1 cellular context compared by ENCODE assay signal in genomic region chr17:81865358-81865732, GRCh38.
TF ChIP-seq lines count a peak whose summit lies in the region.

No MANE protein-coding gene starts in this region.

TF ChIP-seq in HepG2, 621 proteins besides CTCF, POLR2A, EP300 and RAD21:
- 0 out of 2 replicates have a peak, but pooled peaks have one; percentile 35 for TF ChIP-seq TMF1 (CRISPR knock-in tag; IDR thresholded peaks at IDR 0.05; ENCODE audit: low read depth)
- TF ChIP-seq ZSCAN21 (CRISPR knock-in tag; IDR thresholded peaks at IDR 0.05; ENCODE audit: borderline replicate concordance): 0 out of 2 replicates have a peak, but pooled peaks have one; percentile 15
- TF ChIP-seq ZBTB46 (CRISPR knock-in tag; IDR thresholded peaks at IDR 0.05; ENCODE audit: borderline replicate concordance): no peak
- no peak for TF ChIP-seq GMEB1 (CRISPR knock-in tag; IDR thresholded peaks at IDR 0.05; ENCODE audit: borderline replicate concordance)
- no peak for TF ChIP-seq ZNF274 (CRISPR knock-in tag; IDR thresholded peaks at IDR 0.05)
- TF ChIP-seq NFATC3 (CRISPR knock-in tag; IDR thresholded peaks at IDR 0.05): 0 out of 2 replicates have a peak, but pooled peaks have one; percentile 15
- no peak for TF ChIP-seq PLRG1 (conservative IDR thresholded peaks at IDR 0.05)
- TF ChIP-seq ZNF784 (CRISPR knock-in tag; IDR thresholded peaks at IDR 0.05; ENCODE audit: borderline replicate concordance): 0 out of 2 replicates have a peak, but pooled peaks have one; percentile 14
- no peak for TF ChIP-seq FOSL1 (CRISPR knock-in tag; IDR thresholded peaks at IDR 0.05; ENCODE audit: borderline replicate concordance)
- TF ChIP-seq NR2F1 (CRISPR knock-in tag; IDR thresholded peaks at IDR 0.05): no peak
- TF ChIP-seq CEBPZ (IDR thresholded peaks at IDR 0.05; ENCODE audit: low read length): no peak
- peak; percentile 13 for TF ChIP-seq HNRNPLL (IDR thresholded peaks at IDR 0.05; ENCODE audit: low read depth, low read length, poor library complexity, severe bottlenecking)
- no peak for TF ChIP-seq CREBL2 (CRISPR knock-in tag; IDR thresholded peaks at IDR 0.05; ENCODE audit: borderline replicate concordance)
- no peak for TF ChIP-seq ZNF781 (CRISPR knock-in tag; IDR thresholded peaks at IDR 0.05; ENCODE audit: borderline replicate concordance, not compliant biosample characterization)
- 0 out of 2 replicates have a peak, but pooled peaks have one; percentile 3 for TF ChIP-seq NRL (CRISPR knock-in tag; IDR thresholded peaks at IDR 0.05; ENCODE audit: borderline replicate concordance)
- TF ChIP-seq PTBP1 (IDR thresholded peaks at IDR 0.05; ENCODE audit: low read depth, low read length, poor library complexity, severe bottlenecking): peak; percentile 43
- no peak for TF ChIP-seq ZNF564 (CRISPR knock-in tag; IDR thresholded peaks at IDR 0.05)
- TF ChIP-seq CHCHD3 (CRISPR knock-in tag; IDR thresholded peaks at IDR 0.05): 0 out of 2 replicates have a peak, but pooled peaks have one; percentile 4
- TF ChIP-seq MED1 (CRISPR knock-in tag; IDR thresholded peaks at IDR 0.05): 0 out of 2 replicates have a peak, but pooled peaks have one; percentile 1
- no peak for TF ChIP-seq KAT8 (CRISPR knock-in tag; IDR thresholded peaks at IDR 0.05)
- no peak for TF ChIP-seq ZNF264 (CRISPR knock-in tag; IDR thresholded peaks at IDR 0.05)
- 0 out of 2 replicates have a peak, but pooled peaks have one; percentile 77 for TF ChIP-seq FOXO4 (CRISPR knock-in tag; conservative IDR thresholded peaks at IDR 0.05)
- TF ChIP-seq CENPT (CRISPR knock-in tag; IDR thresholded peaks at IDR 0.05; ENCODE audit: low read depth): 0 out of 2 replicates have a peak, but pooled peaks have one; percentile 15
- no peak for TF ChIP-seq ZNF12 (CRISPR knock-in tag; IDR thresholded peaks at IDR 0.05)
- no peak for TF ChIP-seq TAF1 (CRISPR knock-in tag; IDR thresholded peaks at IDR 0.05)
- TF ChIP-seq MZF1 (CRISPR knock-in tag; IDR thresholded peaks at IDR 0.05; ENCODE audit: borderline replicate concordance): peak; percentile 47; the same call in 1 of the 2 replicates
- TF ChIP-seq ARID4A (CRISPR knock-in tag; IDR thresholded peaks at IDR 0.05; ENCODE audit: borderline replicate concordance): no peak
- no peak for TF ChIP-seq IRF9 (CRISPR knock-in tag; IDR thresholded peaks at IDR 0.05; ENCODE audit: borderline replicate concordance)
- no peak for TF ChIP-seq ESRRA (CRISPR knock-in tag; IDR thresholded peaks at IDR 0.05; ENCODE audit: low read depth)
- TF ChIP-seq MAF1 (CRISPR knock-in tag; IDR thresholded peaks at IDR 0.05; ENCODE audit: borderline replicate concordance): no peak
TF ChIP-seq in HepG2: peak in this region for 12.
